ENCODE assay signal across 34 cellular contexts in the genomic region with DNA sequence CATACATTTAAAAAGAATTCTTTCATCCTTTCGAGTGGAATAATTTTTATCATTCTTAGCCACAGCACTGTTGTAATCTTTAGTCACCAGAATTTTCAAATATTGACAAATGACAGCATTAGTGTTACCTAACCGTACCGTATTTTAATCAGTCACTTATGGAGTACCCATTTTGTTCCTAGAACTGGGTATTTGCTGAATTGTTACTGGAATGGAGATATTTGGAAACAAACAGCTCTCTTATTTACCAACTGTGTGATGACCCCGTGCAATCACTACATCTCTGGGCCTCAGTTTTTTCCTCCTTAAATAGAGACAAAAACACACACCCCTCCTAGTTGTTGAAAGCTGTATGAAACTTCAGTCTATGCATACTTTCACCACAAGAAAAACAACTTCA. TPM values are rescaled to one million over a fixed set of nuclear protein-coding genes. Genes with fewer than 3 reads are reported as not detected.
"Had no signal": no experiment of that assay in that cellular context is flagged by ENCODE, and none has a peak within 500 bp of the region (broad histone marks: within the 10 kb centered on the region; RNA-seq: fewer than 3 reads in every experiment).

No MANE protein-coding gene starts in this region.

- H3K27me3 ChIP-seq: brain microvascular endothelial cell, SJCRH30 had no signal

- FAIRE-seq: RCC 7860, TTC549 had no signal

- H2AFZ ChIP-seq: PC-9 had no signal

- H3K4me3 ChIP-seq: PC-9, SJCRH30, SK-N-MC had no signal

- H3K36me3 ChIP-seq: brain microvascular endothelial cell, SJCRH30 had no signal

- H3K9me3 ChIP-seq: SJCRH30 had no signal

- ATAC-seq: activated CD8-positive, alpha-beta T cell treated with anti-CD3 and anti-CD28 coated beads for 36 hours; activated T-cell treated with anti-CD3 and anti-CD28 coated beads, Interleukin-2, amount 50 U/mL, for 72 hours; activated T-helper 17 cell treated with anti-CD3 and anti-CD28 coated beads, Interleukin-2, amount 50 U/mL, for 72 hours had no signal

- H3K27ac ChIP-seq: brain microvascular endothelial cell, PC-9, SJCRH30, SK-N-MC had no signal

- H3K4me2 ChIP-seq: PC-9 had no signal

- DNase-seq: activated B cell treated with CpG ODN at 0.5 μM for 24 hours; activated CD4-positive, alpha-beta T cell treated with anti-CD3 and anti-CD28 coated beads for 48 hours; activated CD4-positive, alpha-beta T cell treated with anti-CD3 and anti-CD28 coated beads, Interleukin-2, amount 50 U/mL, for 4 hours; activated CD4-positive, CD25-positive, alpha-beta regulatory T cell treated with anti-CD3 and anti-CD28 coated beads, Interleukin-2, amount 50 U/mL, for 72 hours; activated CD8-positive, alpha-beta T cell treated with anti-CD3 and anti-CD28 coated beads for 36 hours; activated gamma-delta T cell; activated naive CD4-positive, alpha-beta T cell treated with Interleukin-2 at 50 U/mL for 16 hours; activated naive CD8-positive, alpha-beta T cell treated with anti-CD3 and anti-CD28 coated beads, Interleukin-2, amount 10 ng/mL, durations not matched to agents 7 days and 5 days; activated T-cell treated with anti-CD3 and anti-CD28 coated beads, Interleukin-2, amount 50 U/mL, for 1 hour; activated T-cell treated with anti-CD3 and anti-CD28 coated beads, Interleukin-2, amount 50 U/mL, for 72 hours; brain microvascular endothelial cell; KG1; NCI-H1092 treated with DMSO at 0.1 percent for 48 hours; NCI-H1417; NCI-H146; NCI-H187; NCI-H2029 treated with DMSO at 0.1 percent for 48 hours; NCI-H2107; NCI-H2171; NCI-H510A; NCI-H526; NCI-H748 treated with DMSO at 0.1 percent for 48 hours; NK-92 treated with Interleukin-12 subunit alpha and Interleukin-12 subunit beta, amount 100 ng/mL, for 24 hours; PC-9; SHP77; SJCRH30 had no signal

RNA-seq across cellular contexts. Expression of a gene that starts 7.9 kb away (rescaled TPM):
- total RNA-seq: activated B cell treated with CpG ODN at 0.5 μM for 24 hours; activated T-helper 17 cell treated with anti-CD3 and anti-CD28 coated beads, Interleukin-2, amount 50 U/mL, for 72 hours; chondrocyte; LHCN-M2; PC-9; SJCRH30 had no signal
- polyA plus RNA-seq: adipose tissue had no signal

RNA-seq across cellular contexts. Expression of a gene that starts 24.7 kb away (rescaled TPM):
- total RNA-seq: activated B cell treated with CpG ODN at 0.5 μM for 24 hours, LHCN-M2, M059J, PC-9 had no signal
